In the genomic region with DNA sequence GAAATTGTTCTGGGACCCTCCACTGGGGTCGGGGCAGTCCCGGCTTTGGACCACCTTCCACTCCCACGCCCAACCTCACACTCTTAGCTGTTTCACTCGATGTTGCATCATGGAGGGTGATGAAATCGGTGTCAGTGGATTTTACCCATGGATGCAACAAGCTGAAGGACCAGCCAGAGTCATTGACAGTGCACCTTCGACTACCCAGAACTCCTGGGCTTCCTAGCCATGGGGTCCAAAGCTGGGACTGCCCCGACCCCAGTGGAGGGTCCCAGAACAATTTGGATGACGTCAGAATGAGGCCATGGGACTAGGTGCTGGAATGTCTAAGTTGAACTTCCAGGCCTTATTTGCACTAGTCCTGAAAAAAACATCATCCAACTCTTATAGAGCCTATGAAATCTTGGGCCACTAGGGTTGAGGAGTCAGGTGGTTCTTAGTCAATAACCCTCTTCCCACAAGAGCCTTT, we compare ENCODE assay signal across 1 cellular context.
TF ChIP-seq lines count a peak whose summit lies in the region.

No MANE protein-coding gene starts in this region.

TF ChIP-seq in K562, 482 proteins besides CTCF, POLR2A, EP300 and RAD21 (continued from another document and continues in another):
- TF ChIP-seq CHAMP1 (IDR thresholded peaks at IDR 0.05) (no peak), SNAPC5 (CRISPR knock-in tag; IDR thresholded peaks at IDR 0.05) (no peak), ZNF134 (CRISPR knock-in tag; conservative IDR thresholded peaks at IDR 0.05) (peak; percentile 43; the same call in 1 of the 2 replicates), BHLHE40 (IDR thresholded peaks at IDR 0.05; ENCODE audit: low read length) (no peak), PCBP1 (IDR thresholded peaks at IDR 0.05; ENCODE audit: low read depth, low read length, poor library complexity, severe bottlenecking) (no peak), CHD2 (IDR thresholded peaks at IDR 0.05; ENCODE audit: low read depth, low read length) (no peak), SMAD3 (CRISPR knock-in tag; conservative IDR thresholded peaks at IDR 0.05) (peak; percentile 50; the same call in 1 of the 2 replicates), RBBP5 (IDR thresholded peaks at IDR 0.05; ENCODE audit: borderline replicate concordance, insufficient read depth, low read length, poor library complexity, severe bottlenecking) (no peak), MIER1 (IDR thresholded peaks at IDR 0.05; ENCODE audit: low read depth) (no peak), L3MBTL2 (IDR thresholded peaks at IDR 0.05) (peak; percentile 53; the same call in 1 of the 2 replicates), RFX5 (IDR thresholded peaks at IDR 0.05; ENCODE audit: low read depth, low read length) (no peak), BRCA1 (IDR thresholded peaks at IDR 0.05) (no peak), BRCA1 (CRISPR knock-in tag; IDR thresholded peaks at IDR 0.05) (no peak), PYGO2 (tag; IDR thresholded peaks at IDR 0.05) (no peak), ZNF282 (CRISPR knock-in tag; IDR thresholded peaks at IDR 0.05) (no peak), CTCFL (IDR thresholded peaks at IDR 0.05; ENCODE audit: borderline replicate concordance, insufficient read depth, low read depth, low read length, poor library complexity, severe bottlenecking) (no peak), NR4A1 (CRISPR knock-in tag; IDR thresholded peaks at IDR 0.05) (no peak), NR4A1 (tag; IDR thresholded peaks at IDR 0.05) (peak; percentile 68; the same call in 1 of the 2 replicates), PREB (CRISPR knock-in tag; IDR thresholded peaks at IDR 0.05) (no peak), ETV5 (CRISPR knock-in tag; IDR thresholded peaks at IDR 0.05; ENCODE audit: low read depth) (no peak; the same call in 1 of the 2 replicates), CREM (IDR thresholded peaks at IDR 0.05; ENCODE audit: low read depth) (peak; percentile 49; the same call in 1 of the 2 replicates)
- TF ChIP-seq, protein P1, sequence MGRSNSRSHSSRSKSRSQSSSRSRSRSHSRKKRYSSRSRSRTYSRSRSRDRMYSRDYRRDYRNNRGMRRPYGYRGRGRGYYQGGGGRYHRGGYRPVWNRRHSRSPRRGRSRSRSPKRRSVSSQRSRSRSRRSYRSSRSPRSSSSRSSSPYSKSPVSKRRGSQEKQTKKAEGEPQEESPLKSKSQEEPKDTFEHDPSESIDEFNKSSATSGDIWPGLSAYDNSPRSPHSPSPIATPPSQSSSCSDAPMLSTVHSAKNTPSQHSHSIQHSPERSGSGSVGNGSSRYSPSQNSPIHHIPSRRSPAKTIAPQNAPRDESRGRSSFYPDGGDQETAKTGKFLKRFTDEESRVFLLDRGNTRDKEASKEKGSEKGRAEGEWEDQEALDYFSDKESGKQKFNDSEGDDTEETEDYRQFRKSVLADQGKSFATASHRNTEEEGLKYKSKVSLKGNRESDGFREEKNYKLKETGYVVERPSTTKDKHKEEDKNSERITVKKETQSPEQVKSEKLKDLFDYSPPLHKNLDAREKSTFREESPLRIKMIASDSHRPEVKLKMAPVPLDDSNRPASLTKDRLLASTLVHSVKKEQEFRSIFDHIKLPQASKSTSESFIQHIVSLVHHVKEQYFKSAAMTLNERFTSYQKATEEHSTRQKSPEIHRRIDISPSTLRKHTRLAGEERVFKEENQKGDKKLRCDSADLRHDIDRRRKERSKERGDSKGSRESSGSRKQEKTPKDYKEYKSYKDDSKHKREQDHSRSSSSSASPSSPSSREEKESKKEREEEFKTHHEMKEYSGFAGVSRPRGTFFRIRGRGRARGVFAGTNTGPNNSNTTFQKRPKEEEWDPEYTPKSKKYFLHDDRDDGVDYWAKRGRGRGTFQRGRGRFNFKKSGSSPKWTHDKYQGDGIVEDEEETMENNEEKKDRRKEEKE (IDR thresholded peaks at IDR 0.05; ENCODE audit: borderline replicate concordance in 1 of 2, control insufficient read depth in 1 of 2, low read depth in 2 of 2, low read length in 1 of 2): no peak
- TF ChIP-seq, protein P2, sequence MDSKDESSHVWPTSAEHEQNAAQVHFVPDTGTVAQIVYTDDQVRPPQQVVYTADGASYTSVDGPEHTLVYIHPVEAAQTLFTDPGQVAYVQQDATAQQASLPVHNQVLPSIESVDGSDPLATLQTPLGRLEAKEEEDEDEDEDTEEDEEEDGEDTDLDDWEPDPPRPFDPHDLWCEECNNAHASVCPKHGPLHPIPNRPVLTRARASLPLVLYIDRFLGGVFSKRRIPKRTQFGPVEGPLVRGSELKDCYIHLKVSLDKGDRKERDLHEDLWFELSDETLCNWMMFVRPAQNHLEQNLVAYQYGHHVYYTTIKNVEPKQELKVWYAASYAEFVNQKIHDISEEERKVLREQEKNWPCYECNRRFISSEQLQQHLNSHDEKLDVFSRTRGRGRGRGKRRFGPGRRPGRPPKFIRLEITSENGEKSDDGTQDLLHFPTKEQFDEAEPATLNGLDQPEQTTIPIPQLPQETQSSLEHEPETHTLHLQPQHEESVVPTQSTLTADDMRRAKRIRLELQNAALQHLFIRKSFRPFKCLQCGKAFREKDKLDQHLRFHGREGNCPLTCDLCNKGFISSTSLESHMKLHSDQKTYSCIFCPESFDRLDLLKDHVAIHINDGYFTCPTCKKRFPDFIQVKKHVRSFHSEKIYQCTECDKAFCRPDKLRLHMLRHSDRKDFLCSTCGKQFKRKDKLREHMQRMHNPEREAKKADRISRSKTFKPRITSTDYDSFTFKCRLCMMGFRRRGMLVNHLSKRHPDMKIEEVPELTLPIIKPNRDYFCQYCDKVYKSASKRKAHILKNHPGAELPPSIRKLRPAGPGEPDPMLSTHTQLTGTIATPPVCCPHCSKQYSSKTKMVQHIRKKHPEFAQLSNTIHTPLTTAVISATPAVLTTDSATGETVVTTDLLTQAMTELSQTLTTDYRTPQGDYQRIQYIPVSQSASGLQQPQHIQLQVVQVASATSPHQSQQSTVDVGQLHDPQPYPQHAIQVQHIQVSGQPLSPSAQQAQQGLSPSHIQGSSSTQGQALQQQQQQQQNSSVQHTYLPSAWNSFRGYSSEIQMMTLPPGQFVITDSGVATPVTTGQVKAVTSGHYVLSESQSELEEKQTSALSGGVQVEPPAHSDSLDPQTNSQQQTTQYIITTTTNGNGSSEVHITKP (IDR thresholded peaks at IDR 0.05; ENCODE audit: partially characterized antibody): no peak
- TF ChIP-seq, protein P3, sequence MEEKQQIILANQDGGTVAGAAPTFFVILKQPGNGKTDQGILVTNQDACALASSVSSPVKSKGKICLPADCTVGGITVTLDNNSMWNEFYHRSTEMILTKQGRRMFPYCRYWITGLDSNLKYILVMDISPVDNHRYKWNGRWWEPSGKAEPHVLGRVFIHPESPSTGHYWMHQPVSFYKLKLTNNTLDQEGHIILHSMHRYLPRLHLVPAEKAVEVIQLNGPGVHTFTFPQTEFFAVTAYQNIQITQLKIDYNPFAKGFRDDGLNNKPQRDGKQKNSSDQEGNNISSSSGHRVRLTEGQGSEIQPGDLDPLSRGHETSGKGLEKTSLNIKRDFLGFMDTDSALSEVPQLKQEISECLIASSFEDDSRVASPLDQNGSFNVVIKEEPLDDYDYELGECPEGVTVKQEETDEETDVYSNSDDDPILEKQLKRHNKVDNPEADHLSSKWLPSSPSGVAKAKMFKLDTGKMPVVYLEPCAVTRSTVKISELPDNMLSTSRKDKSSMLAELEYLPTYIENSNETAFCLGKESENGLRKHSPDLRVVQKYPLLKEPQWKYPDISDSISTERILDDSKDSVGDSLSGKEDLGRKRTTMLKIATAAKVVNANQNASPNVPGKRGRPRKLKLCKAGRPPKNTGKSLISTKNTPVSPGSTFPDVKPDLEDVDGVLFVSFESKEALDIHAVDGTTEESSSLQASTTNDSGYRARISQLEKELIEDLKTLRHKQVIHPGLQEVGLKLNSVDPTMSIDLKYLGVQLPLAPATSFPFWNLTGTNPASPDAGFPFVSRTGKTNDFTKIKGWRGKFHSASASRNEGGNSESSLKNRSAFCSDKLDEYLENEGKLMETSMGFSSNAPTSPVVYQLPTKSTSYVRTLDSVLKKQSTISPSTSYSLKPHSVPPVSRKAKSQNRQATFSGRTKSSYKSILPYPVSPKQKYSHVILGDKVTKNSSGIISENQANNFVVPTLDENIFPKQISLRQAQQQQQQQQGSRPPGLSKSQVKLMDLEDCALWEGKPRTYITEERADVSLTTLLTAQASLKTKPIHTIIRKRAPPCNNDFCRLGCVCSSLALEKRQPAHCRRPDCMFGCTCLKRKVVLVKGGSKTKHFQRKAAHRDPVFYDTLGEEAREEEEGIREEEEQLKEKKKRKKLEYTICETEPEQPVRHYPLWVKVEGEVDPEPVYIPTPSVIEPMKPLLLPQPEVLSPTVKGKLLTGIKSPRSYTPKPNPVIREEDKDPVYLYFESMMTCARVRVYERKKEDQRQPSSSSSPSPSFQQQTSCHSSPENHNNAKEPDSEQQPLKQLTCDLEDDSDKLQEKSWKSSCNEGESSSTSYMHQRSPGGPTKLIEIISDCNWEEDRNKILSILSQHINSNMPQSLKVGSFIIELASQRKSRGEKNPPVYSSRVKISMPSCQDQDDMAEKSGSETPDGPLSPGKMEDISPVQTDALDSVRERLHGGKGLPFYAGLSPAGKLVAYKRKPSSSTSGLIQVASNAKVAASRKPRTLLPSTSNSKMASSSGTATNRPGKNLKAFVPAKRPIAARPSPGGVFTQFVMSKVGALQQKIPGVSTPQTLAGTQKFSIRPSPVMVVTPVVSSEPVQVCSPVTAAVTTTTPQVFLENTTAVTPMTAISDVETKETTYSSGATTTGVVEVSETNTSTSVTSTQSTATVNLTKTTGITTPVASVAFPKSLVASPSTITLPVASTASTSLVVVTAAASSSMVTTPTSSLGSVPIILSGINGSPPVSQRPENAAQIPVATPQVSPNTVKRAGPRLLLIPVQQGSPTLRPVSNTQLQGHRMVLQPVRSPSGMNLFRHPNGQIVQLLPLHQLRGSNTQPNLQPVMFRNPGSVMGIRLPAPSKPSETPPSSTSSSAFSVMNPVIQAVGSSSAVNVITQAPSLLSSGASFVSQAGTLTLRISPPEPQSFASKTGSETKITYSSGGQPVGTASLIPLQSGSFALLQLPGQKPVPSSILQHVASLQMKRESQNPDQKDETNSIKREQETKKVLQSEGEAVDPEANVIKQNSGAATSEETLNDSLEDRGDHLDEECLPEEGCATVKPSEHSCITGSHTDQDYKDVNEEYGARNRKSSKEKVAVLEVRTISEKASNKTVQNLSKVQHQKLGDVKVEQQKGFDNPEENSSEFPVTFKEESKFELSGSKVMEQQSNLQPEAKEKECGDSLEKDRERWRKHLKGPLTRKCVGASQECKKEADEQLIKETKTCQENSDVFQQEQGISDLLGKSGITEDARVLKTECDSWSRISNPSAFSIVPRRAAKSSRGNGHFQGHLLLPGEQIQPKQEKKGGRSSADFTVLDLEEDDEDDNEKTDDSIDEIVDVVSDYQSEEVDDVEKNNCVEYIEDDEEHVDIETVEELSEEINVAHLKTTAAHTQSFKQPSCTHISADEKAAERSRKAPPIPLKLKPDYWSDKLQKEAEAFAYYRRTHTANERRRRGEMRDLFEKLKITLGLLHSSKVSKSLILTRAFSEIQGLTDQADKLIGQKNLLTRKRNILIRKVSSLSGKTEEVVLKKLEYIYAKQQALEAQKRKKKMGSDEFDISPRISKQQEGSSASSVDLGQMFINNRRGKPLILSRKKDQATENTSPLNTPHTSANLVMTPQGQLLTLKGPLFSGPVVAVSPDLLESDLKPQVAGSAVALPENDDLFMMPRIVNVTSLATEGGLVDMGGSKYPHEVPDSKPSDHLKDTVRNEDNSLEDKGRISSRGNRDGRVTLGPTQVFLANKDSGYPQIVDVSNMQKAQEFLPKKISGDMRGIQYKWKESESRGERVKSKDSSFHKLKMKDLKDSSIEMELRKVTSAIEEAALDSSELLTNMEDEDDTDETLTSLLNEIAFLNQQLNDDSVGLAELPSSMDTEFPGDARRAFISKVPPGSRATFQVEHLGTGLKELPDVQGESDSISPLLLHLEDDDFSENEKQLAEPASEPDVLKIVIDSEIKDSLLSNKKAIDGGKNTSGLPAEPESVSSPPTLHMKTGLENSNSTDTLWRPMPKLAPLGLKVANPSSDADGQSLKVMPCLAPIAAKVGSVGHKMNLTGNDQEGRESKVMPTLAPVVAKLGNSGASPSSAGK (IDR thresholded peaks at IDR 0.05): peak; percentile 56
- TF ChIP-seq, protein P4, sequence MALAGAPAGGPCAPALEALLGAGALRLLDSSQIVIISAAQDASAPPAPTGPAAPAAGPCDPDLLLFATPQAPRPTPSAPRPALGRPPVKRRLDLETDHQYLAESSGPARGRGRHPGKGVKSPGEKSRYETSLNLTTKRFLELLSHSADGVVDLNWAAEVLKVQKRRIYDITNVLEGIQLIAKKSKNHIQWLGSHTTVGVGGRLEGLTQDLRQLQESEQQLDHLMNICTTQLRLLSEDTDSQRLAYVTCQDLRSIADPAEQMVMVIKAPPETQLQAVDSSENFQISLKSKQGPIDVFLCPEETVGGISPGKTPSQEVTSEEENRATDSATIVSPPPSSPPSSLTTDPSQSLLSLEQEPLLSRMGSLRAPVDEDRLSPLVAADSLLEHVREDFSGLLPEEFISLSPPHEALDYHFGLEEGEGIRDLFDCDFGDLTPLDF (CRISPR knock-in tag; IDR thresholded peaks at IDR 0.05): no peak
